In the genomic region with DNA sequence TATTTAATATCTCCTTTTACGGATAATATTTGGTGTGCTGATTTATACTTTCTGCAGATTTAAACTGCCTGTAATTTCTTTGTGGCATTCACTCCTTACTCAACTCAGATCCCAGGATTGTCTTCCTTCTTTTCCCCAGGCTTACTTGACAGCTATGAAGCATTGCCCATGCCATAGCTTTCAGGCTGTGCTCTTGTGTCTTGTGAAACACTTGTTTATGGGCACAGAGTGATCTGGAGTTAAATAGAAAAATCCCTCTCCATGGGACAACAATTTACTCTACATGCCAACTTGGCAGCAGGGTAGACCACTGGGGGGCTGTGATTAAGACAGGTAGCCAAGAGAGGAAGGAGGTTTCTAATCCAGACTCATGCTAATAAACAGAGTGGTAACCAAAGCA, we compare ENCODE assay signal across 23 cellular contexts. TPM values are rescaled to one million over a fixed set of nuclear protein-coding genes. Genes with fewer than 3 reads are reported as not detected.
DNase-seq lines count a peak whose midpoint lies in the region; ATAC-seq and TF ChIP-seq lines count a peak whose summit lies in the region.
"Had no signal": no experiment of that assay in that cellular context is flagged by ENCODE, and none has a peak within 500 bp of the region (broad histone marks: within the 10 kb centered on the region; RNA-seq: fewer than 3 reads in every experiment).

No MANE protein-coding gene starts in this region.

- no peaks in the 10 kb centered on the region for H3K9me3 ChIP-seq in subcutaneous abdominal adipose tissue (ENCODE audit: control insufficient read depth in 5 of 5, low read length in 5 of 5)
- H3K9me3 ChIP-seq: neutrophil had no signal

- H3K9ac ChIP-seq in subcutaneous abdominal adipose tissue (ENCODE audit: low read length in 5 of 5): peak overlapping the region in 1 of 5 donors; percentile 26

- TF ChIP-seq CTCF in dorsolateral prefrontal cortex (IDR thresholded peaks at IDR 0.05 in 54 of 56, conservative IDR thresholded peaks at IDR 0.05 in 2 of 56; ENCODE audit: low read depth in 1 of 56, partially characterized antibody in 56 of 56): no peak

- H3K36me3 ChIP-seq in subcutaneous abdominal adipose tissue (ENCODE audit: control insufficient read depth in 5 of 5, insufficient read depth in 5 of 5, low read length in 5 of 5): no peaks in the 10 kb centered on the region
- H3K36me3 ChIP-seq: neutrophil had no signal

- peak overlapping the region in 41 of 59 donors; percentile 4 to 95 (median 52) for H3K27ac ChIP-seq in dorsolateral prefrontal cortex
- H3K27ac ChIP-seq in subcutaneous abdominal adipose tissue (ENCODE audit: low read depth, low read length): peak overlapping the region; percentile 77
- H3K27ac ChIP-seq: 22Rv1, neutrophil had no signal

- no peaks in the 10 kb centered on the region for H3K27me3 ChIP-seq in dorsolateral prefrontal cortex
- no peaks in the 10 kb centered on the region for H3K27me3 ChIP-seq in subcutaneous abdominal adipose tissue (ENCODE audit: control insufficient read depth in 5 of 5, insufficient read depth in 4 of 5, low read length in 5 of 5)
- H3K27me3 ChIP-seq: neutrophil had no signal

- DNase-seq in DMS 273 (lab: John Stamatoyannopoulos, UW; ENCODE audit: unreplicated experiment) (peak; percentile 24), DMS 273 treated with DMSO at 0.1 percent for 48 hours (lab: John Stamatoyannopoulos, UW) (no peak), dorsolateral prefrontal cortex (peak in 1 of 10 donors; percentile 64), inferior parietal cortex (ENCODE audit: extremely low spot score) (peak; percentile 14)
- DNase-seq in stimulated activated CD4-positive, alpha-beta T cell treated with anti-CD3 and anti-CD28 coated beads, Interleukin-4, amount 100 ng/mL, for 4 hours: no peak
- DNase-seq: activated CD8-positive, alpha-beta T cell treated with anti-CD3 and anti-CD28 coated beads, Interleukin-2, amount 10 ng/mL, durations not matched to agents 7 days and 5 days; activated effector memory CD4-positive, alpha-beta T cell treated with Interleukin-2 at 50 U/mL for 16 hours; activated naive CD8-positive, alpha-beta T cell treated with anti-CD3 and anti-CD28 coated beads for 36 hours; activated T-cell treated with anti-CD3 and anti-CD28 coated beads for 4 hours; CD4-positive, CD25-positive, alpha-beta regulatory T cell; effector CD4-positive, alpha-beta T cell; KG1; mesenchymal stem cell; NCI-H1417 treated with DMSO at 0.1 percent for 48 hours; NCI-H345; NCI-H774; T-helper 17 cell had no signal

- intact Hi-C loops in dorsolateral prefrontal cortex (cut with DNase I): no loop called here

- H3K4me1 ChIP-seq in subcutaneous abdominal adipose tissue (ENCODE audit: control insufficient read depth in 5 of 5, insufficient read depth in 5 of 5, low read length in 5 of 5): peaks cover 0 to 54% (median 19%) of the 10 kb centered on the region in 5 donors

- no peak overlapping the region for H3K4me3 ChIP-seq in dorsolateral prefrontal cortex
- H3K4me3 ChIP-seq in subcutaneous abdominal adipose tissue (ENCODE audit: low read depth in 1 of 5, low read length in 5 of 5): no peak overlapping the region
- H3K4me3 ChIP-seq: GM12878 had no signal

- ATAC-seq in GM21447 (IDR thresholded peaks at IDR 0.05; ENCODE audit: unreplicated experiment): no peak
- ATAC-seq in activated CD4-positive, CD25-positive, alpha-beta regulatory T cell treated with anti-CD3 and anti-CD28 coated beads, Interleukin-2, amount 50 U/mL, for 24 hours: no peak
- ATAC-seq: activated CD8-positive, alpha-beta T cell treated with anti-CD3 and anti-CD28 coated beads, Interleukin-2, amount 10 ng/mL, durations not matched to agents 7 days and 5 days; GM12878; T-helper 17 cell had no signal

RNA-seq across cellular contexts. Expression of gene PPP1R12B, which starts 57.4 kb away (rescaled TPM):
- total RNA-seq in dorsolateral prefrontal cortex: 100 to 1,000 TPM in 94 of 120 experiments, 10 to 100 TPM in 26; 81.3 to 162 (median 110) TPM

Comparison
In these comparisons a context has a peak if more than half of its experiments do, and no peak if none do; other contexts are left out.
1. DNase-seq: peak in DMS 273 (single experiment) and inferior parietal cortex (single experiment); none in DMS 273 treated with DMSO at 0.1 percent for 48 hours (single experiment) and stimulated activated CD4-positive, alpha-beta T cell treated with anti-CD3 and anti-CD28 coated beads, Interleukin-4, amount 100 ng/mL, for 4 hours (0 of 2).